ENCODE assay signal across 1 cellular context in the genomic region with DNA sequence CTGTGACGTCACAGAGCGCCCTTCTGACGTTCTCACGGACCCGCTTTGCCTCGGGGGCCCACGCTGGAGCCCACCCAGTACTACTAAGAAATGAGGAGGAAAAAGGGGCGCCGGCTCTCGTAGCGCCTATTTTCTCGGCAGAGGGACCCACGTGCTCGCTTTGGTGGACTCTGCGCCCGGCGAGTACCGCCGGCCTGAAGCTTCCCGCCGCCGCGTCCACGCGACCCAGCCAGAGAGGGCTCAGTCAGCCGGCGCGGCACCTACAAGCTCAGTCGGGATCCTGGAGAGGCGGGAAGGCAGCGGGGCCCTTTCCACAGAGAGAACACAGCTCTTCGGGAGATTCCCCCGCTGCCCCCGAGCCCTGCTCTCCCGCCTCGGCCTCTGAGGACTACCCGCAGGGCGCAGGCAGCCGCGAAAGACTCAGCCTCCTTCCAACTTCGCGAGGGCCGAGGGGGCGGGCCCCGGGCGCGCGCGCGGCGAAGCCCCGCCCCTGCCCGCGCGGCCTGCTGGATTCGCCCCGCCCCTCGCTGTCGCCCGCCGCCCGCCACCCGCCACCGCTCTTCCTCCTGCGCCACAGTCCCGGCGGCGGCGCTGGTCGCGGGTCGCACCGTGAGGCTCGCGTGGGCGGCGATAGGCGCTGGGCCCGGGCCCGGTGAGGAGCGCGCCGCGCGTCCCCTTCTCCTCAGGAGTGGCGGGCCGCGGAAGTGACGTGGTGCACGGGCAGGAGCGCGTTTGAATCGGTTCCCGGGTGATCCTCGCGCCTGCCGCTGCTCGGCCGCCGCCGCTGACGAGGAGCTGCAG.
TF ChIP-seq lines count a peak whose summit lies in the region.

Gene SMCHD1, plus strand, starts transcription at position 574 of the 801 bp plus-strand sequence. CDS start 350 bp downstream, outside the sequence.

TF ChIP-seq in K562, 482 proteins besides CTCF, POLR2A, EP300 and RAD21 (continued from another document and continues in another):
- TF ChIP-seq, protein P1, sequence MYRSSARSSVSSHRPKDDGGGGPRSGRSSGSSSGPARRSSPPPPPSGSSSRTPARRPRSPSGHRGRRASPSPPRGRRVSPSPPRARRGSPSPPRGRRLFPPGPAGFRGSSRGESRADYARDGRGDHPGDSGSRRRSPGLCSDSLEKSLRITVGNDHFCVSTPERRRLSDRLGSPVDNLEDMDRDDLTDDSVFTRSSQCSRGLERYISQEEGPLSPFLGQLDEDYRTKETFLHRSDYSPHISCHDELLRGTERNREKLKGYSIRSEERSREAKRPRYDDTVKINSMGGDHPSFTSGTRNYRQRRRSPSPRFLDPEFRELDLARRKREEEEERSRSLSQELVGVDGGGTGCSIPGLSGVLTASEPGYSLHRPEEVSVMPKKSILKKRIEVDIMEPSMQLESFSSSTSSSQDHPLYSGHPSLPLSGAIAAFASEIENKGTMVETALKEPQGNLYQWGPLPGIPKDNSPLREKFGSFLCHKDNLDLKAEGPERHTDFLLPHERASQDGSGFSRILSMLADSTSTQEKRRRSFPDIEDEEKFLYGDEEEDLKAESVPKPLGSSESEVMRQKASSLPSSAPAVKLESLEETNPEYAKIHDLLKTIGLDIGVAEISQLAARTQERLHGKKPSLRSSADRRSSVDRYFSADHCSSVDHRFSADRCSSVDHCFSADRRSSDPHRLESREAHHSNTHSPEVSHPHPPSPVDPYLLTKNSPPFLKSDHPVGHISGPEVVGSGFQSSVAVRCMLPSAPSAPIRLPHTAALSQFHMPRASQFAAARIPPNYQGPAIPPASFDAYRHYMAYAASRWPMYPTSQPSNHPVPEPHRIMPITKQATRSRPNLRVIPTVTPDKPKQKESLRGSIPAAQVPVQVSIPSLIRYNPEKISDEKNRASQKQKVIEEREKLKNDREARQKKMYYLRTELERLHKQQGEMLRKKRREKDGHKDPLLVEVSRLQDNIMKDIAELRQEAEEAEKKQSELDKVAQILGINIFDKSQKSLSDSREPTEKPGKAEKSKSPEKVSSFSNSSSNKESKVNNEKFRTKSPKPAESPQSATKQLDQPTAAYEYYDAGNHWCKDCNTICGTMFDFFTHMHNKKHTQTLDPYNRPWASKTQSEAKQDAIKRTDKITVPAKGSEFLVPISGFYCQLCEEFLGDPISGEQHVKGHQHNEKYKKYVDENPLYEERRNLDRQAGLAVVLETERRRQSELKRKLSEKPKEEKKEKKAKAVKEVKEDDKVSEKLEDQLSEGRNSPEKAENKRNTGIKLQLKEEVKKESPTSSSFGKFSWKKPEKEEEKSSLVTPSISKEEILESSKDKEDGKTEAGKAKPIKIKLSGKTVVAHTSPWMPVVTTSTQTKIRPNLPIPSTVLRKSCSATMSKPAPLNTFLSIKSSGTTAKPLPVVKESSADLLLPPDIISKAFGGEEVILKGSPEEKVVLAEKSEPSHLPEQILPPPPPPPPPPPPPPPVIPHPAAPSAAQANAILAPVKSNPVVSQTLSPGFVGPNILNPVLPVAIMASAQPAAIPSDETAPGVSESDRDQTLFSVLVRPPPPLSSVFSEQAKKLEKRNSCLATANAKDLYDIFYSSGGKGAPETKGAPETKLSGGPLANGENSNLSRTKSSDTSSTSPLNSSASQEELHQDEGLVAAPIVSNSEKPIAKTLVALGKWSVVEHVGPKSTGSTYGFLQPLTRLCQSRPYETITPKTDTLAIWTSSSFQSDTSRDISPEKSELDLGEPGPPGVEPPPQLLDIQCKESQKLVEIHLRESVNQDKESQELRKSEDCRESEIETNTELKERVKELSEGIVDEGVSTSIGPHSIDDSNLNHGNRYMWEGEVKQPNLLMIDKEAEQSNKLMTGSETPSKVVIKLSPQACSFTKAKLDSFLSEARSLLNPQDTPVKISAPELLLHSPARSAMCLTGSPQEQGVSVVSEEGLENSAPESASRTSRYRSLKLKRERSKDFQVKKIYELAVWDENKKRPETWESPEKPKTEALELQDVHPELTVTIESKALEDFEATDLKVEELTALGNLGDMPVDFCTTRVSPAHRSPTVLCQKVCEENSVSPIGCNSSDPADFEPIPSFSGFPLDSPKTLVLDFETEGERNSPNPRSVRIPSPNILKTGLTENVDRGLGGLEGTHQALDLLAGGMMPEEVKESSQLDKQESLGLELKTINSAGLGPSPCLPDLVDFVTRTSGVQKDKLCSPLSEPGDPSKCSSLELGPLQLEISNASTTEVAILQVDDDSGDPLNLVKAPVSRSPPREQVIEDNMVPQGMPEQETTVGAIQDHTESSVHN (IDR thresholded peaks at IDR 0.05; ENCODE audit: borderline replicate concordance in 1 of 2, low read depth in 1 of 2): no peak
- TF ChIP-seq MXD1 (CRISPR knock-in tag; IDR thresholded peaks at IDR 0.05; ENCODE audit: borderline replicate concordance, poor library complexity, severe bottlenecking) (peak; percentile 60), ELF4 (CRISPR knock-in tag; IDR thresholded peaks at IDR 0.05) (no peak), POLR2AphosphoS5 (IDR thresholded peaks at IDR 0.05; ENCODE audit: control insufficient read depth, insufficient read depth, low read depth, low read length) (peak; percentile 95), ETV6 (IDR thresholded peaks at IDR 0.05; ENCODE audit: borderline replicate concordance in 1 of 2, low read depth in 2 of 2, low read length in 1 of 2) (no peak), ETV6 (CRISPR knock-in tag; IDR thresholded peaks at IDR 0.05; ENCODE audit: borderline replicate concordance) (peak; percentile 83; the same call in 1 of the 2 replicates), MTF1 (CRISPR knock-in tag; IDR thresholded peaks at IDR 0.05; ENCODE audit: borderline replicate concordance) (no peak), FOXJ3 (CRISPR knock-in tag; IDR thresholded peaks at IDR 0.05) (no peak), POLR2AphosphoS2 (IDR thresholded peaks at IDR 0.05; ENCODE audit: low read length) (peak; percentile 68; the same call in 1 of the 2 replicates), ZNF24 (IDR thresholded peaks at IDR 0.05) (peak; percentile 61; the same call in 1 of the 2 replicates), PHF20 (IDR thresholded peaks at IDR 0.05; ENCODE audit: partially characterized antibody) (no peak), ZFP36 (IDR thresholded peaks at IDR 0.05; ENCODE audit: low read depth, low read length, partially characterized antibody) (no peak), RBBP5 (IDR thresholded peaks at IDR 0.05; ENCODE audit: borderline replicate concordance, insufficient read depth, low read length, poor library complexity, severe bottlenecking) (peak; percentile 85), ZBTB43 (CRISPR knock-in tag; IDR thresholded peaks at IDR 0.05) (peak; percentile 76; the same call in 1 of the 2 replicates), NELFE (IDR thresholded peaks at IDR 0.05; ENCODE audit: insufficient read depth, insufficient read length) (no peak), NCOA4 (IDR thresholded peaks at IDR 0.05; ENCODE audit: partially characterized antibody) (no peak), PTRF (tag; IDR thresholded peaks at IDR 0.05) (no peak), SLC30A9 (CRISPR knock-in tag; IDR thresholded peaks at IDR 0.05) (no peak), DIDO1 (tag; IDR thresholded peaks at IDR 0.05; ENCODE audit: low read depth) (0 out of 2 replicates have a peak, but pooled peaks have one; percentile 14), PML (IDR thresholded peaks at IDR 0.05; ENCODE audit: low read length) (peak; percentile 89; the same call in 1 of the 2 replicates), ZNF175 (CRISPR knock-in tag; IDR thresholded peaks at IDR 0.05; ENCODE audit: low read depth) (no peak), ZC3H8 (IDR thresholded peaks at IDR 0.05) (no peak), ZNF57 (CRISPR knock-in tag; IDR thresholded peaks at IDR 0.05) (no peak), PHF8 (IDR thresholded peaks at IDR 0.05; ENCODE audit: borderline replicate concordance, low read length) (peak; percentile 97), PTBP1 (IDR thresholded peaks at IDR 0.05; ENCODE audit: low read depth, low read length) (no peak)
- TF ChIP-seq, protein P2, sequence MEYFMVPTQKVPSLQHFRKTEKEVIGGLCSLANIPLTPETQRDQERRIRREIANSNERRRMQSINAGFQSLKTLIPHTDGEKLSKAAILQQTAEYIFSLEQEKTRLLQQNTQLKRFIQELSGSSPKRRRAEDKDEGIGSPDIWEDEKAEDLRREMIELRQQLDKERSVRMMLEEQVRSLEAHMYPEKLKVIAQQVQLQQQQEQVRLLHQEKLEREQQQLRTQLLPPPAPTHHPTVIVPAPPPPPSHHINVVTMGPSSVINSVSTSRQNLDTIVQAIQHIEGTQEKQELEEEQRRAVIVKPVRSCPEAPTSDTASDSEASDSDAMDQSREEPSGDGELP (CRISPR knock-in tag; IDR thresholded peaks at IDR 0.05; ENCODE audit: borderline replicate concordance): peak; percentile 71
- TF ChIP-seq, protein P3, sequence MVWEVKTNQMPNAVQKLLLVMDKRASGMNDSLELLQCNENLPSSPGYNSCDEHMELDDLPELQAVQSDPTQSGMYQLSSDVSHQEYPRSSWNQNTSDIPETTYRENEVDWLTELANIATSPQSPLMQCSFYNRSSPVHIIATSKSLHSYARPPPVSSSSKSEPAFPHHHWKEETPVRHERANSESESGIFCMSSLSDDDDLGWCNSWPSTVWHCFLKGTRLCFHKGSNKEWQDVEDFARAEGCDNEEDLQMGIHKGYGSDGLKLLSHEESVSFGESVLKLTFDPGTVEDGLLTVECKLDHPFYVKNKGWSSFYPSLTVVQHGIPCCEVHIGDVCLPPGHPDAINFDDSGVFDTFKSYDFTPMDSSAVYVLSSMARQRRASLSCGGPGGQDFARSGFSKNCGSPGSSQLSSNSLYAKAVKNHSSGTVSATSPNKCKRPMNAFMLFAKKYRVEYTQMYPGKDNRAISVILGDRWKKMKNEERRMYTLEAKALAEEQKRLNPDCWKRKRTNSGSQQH (CRISPR knock-in tag; IDR thresholded peaks at IDR 0.05): no peak
- TF ChIP-seq, protein P4, sequence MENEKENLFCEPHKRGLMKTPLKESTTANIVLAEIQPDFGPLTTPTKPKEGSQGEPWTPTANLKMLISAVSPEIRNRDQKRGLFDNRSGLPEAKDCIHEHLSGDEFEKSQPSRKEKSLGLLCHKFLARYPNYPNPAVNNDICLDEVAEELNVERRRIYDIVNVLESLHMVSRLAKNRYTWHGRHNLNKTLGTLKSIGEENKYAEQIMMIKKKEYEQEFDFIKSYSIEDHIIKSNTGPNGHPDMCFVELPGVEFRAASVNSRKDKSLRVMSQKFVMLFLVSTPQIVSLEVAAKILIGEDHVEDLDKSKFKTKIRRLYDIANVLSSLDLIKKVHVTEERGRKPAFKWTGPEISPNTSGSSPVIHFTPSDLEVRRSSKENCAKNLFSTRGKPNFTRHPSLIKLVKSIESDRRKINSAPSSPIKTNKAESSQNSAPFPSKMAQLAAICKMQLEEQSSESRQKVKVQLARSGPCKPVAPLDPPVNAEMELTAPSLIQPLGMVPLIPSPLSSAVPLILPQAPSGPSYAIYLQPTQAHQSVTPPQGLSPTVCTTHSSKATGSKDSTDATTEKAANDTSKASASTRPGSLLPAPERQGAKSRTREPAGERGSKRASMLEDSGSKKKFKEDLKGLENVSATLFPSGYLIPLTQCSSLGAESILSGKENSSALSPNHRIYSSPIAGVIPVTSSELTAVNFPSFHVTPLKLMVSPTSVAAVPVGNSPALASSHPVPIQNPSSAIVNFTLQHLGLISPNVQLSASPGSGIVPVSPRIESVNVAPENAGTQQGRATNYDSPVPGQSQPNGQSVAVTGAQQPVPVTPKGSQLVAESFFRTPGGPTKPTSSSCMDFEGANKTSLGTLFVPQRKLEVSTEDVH (IDR thresholded peaks at IDR 0.05; ENCODE audit: low read depth, partially characterized antibody): peak; percentile 72
- TF ChIP-seq, protein P5, sequence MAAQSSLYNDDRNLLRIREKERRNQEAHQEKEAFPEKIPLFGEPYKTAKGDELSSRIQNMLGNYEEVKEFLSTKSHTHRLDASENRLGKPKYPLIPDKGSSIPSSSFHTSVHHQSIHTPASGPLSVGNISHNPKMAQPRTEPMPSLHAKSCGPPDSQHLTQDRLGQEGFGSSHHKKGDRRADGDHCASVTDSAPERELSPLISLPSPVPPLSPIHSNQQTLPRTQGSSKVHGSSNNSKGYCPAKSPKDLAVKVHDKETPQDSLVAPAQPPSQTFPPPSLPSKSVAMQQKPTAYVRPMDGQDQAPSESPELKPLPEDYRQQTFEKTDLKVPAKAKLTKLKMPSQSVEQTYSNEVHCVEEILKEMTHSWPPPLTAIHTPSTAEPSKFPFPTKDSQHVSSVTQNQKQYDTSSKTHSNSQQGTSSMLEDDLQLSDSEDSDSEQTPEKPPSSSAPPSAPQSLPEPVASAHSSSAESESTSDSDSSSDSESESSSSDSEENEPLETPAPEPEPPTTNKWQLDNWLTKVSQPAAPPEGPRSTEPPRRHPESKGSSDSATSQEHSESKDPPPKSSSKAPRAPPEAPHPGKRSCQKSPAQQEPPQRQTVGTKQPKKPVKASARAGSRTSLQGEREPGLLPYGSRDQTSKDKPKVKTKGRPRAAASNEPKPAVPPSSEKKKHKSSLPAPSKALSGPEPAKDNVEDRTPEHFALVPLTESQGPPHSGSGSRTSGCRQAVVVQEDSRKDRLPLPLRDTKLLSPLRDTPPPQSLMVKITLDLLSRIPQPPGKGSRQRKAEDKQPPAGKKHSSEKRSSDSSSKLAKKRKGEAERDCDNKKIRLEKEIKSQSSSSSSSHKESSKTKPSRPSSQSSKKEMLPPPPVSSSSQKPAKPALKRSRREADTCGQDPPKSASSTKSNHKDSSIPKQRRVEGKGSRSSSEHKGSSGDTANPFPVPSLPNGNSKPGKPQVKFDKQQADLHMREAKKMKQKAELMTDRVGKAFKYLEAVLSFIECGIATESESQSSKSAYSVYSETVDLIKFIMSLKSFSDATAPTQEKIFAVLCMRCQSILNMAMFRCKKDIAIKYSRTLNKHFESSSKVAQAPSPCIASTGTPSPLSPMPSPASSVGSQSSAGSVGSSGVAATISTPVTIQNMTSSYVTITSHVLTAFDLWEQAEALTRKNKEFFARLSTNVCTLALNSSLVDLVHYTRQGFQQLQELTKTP (IDR thresholded peaks at IDR 0.05; ENCODE audit: low read depth in 1 of 2, partially characterized antibody in 2 of 2): peak in 1 of 2 experiments; percentile 59
